ENCODE assay signal across 12 cellular contexts in the genomic region with DNA sequence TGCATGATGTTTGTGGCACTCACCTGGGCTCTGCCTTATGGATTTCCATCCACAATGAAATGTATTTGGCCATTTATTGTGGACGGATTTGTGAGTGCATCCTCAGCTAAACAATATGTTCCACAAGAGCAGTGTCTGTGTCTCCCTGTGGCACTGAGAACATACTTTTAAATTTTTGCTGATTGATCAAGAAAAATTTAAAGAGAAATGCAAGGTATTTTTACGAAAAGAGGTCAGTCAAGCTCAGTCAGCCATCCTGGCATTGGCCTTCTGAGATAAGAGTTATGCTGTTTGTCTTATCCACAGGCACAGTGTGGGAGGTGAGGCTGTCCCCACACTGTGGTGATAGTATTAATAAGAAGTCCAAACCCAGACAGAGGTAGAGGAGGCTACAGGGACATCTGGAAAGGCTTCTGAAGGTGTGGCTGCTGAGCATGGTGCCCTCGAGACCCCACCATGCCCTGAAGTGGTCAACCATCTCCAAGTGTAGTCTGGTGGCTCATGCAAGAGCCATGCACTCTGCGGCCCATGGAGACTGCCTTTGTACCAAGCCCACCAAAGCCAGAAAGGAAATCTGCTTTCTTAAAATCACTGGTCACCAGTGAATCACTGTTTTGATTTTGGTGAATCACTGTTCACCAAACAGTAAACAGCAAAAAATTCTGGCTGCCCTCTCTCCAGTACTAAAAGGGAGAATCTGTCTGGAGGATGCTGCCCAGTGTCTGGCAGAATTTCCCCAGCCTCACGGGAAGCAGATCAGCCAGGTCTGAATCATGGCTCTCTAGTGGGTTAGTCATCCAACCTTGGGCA. TPM values are rescaled to one million over a fixed set of nuclear protein-coding genes. Genes with fewer than 3 reads are reported as not detected.
A peak's percentile ranks its signal among the peaks of the same experiment; 100 is the strongest.
DNase-seq lines count a peak whose midpoint lies in the region; ATAC-seq and TF ChIP-seq lines count a peak whose summit lies in the region.
"Had no signal": no experiment of that assay in that cellular context is flagged by ENCODE, and none has a peak within 500 bp of the region (broad histone marks: within the 10 kb centered on the region; RNA-seq: fewer than 3 reads in every experiment).

No MANE protein-coding gene starts in this region.

- POLR2A ChIA-PET in AG04450 (lab: Yijun Ruan, JAX) = no interaction called here

- ATAC-seq in activated naive CD4-positive, alpha-beta T cell treated with anti-CD3 and anti-CD28 coated beads, Interleukin-2, amount 50 U/mL, for 72 hours = no peak
- ATAC-seq in HG02571 (IDR thresholded peaks at IDR 0.05; ENCODE audit: unreplicated experiment) = no peak

- no peaks in the 10 kb centered on the region for H3K9me3 ChIP-seq in AG04450 (ENCODE audit: control insufficient read depth, insufficient read depth, low read length)
- no peaks in the 10 kb centered on the region for H3K9me3 ChIP-seq in mesodermal cell (ENCODE audit: control insufficient read depth, low read length)
- H3K9me3 ChIP-seq: uterus had no signal

- H3K4me1 ChIP-seq in mesodermal cell (ENCODE audit: control insufficient read depth, insufficient read depth, low read length, poor library complexity, severe bottlenecking) = peaks cover 10% of the 10 kb centered on the region
- H3K4me1 ChIP-seq: uterus had no signal

- no peak overlapping the region for H3K27ac Mint-ChIP-seq in activated naive CD4-positive, alpha-beta T cell treated with anti-CD3 and anti-CD28 coated beads, Interleukin-2, amount 50 U/mL, for 72 hours

- no peak overlapping the region for H3K4me3 ChIP-seq in AG04450 (ENCODE audit: low read depth, low read length)
- no peak overlapping the region for H3K4me3 ChIP-seq in mesodermal cell (ENCODE audit: extremely low read depth, insufficient read depth, low read length, poor library complexity, severe bottlenecking)
- H3K4me3 ChIP-seq: uterus had no signal

- no peaks in the 10 kb centered on the region for H3K9me3 Mint-ChIP-seq in activated naive CD4-positive, alpha-beta T cell treated with anti-CD3 and anti-CD28 coated beads, Interleukin-2, amount 50 U/mL, for 72 hours

- TF ChIP-seq CTCF in AG04450 (IDR thresholded peaks at IDR 0.05; ENCODE audit: low read depth, low read length) = no peak

- H3K36me3 ChIP-seq in mesodermal cell (ENCODE audit: control insufficient read depth, insufficient read depth, low read length) = no peaks in the 10 kb centered on the region
- H3K36me3 ChIP-seq: uterus had no signal

- CTCF ChIA-PET in AG04450 (lab: Charles Lee) = interaction anchor here (0.6 kb wide), 1 partner anchor 150 kb away, joined by 3 read pairs; no protein-coding TSS in a partner anchor

- 90 to 93% methylated on average over 4 of the region's 5 CpGs for WGBS in mesodermal cell (ENCODE audit: insufficient coverage in 2 of 2), 2 experiments

- no peaks in the 10 kb centered on the region for H3K27me3 ChIP-seq in AG04450 (ENCODE audit: control insufficient read depth, insufficient read depth, low read length)
- H3K27me3 ChIP-seq: uterus had no signal

- DNase-seq in AG04450 (ENCODE audit: low read depth, low spot score) (peak; percentile 73), LHCN-M2 (ENCODE audit: low read depth) (peak; percentile 99), cerebellum (ENCODE audit: low spot score) (peak; percentile 20), DMS114 treated with DMSO at 0.1 percent for 48 hours (lab: John Stamatoyannopoulos, UW; ENCODE audit: unreplicated experiment) (no peak), NCI-H2081 (lab: John Stamatoyannopoulos, UW) (no peak)
- no peak for DNase-seq in activated naive CD4-positive, alpha-beta T cell treated with anti-CD3 and anti-CD28 coated beads, Interleukin-2, amount 50 U/mL, for 72 hours (ENCODE audit: low spot score in 2 of 2)
- DNase-seq: central memory CD4-positive, alpha-beta T cell; Karpas-422; stimulated activated CD4-positive, alpha-beta T cell treated with anti-CD3 and anti-CD28 coated beads, Interleukin-4, amount 100 ng/mL, for 4 hours had no signal

- H3K27ac ChIP-seq in AG04450 (ENCODE audit: low read depth, low read length) (peak overlapping the region; percentile 54), mesodermal cell (ENCODE audit: low read depth, low read length, severe bottlenecking) (peak overlapping the region; percentile 64)
- H3K27ac ChIP-seq: uterus had no signal

- no peaks in the 10 kb centered on the region for H3K36me3 Mint-ChIP-seq in activated naive CD4-positive, alpha-beta T cell treated with anti-CD3 and anti-CD28 coated beads, Interleukin-2, amount 50 U/mL, for 72 hours

RNA-seq across cellular contexts. Expression of a gene that starts 28.8 kb away (rescaled TPM):
- polyA plus RNA-seq in AG04450 (2011; rRNA removed) = 74.6 and 76.0 TPM in 2 replicates
- polyA minus RNA-seq in AG04450 (2011; rRNA and poly(A)+ RNA removed) = 57.7 and 79.9 TPM in 2 replicates
- 23.2 and 31.4 TPM in 2 replicates for total RNA-seq in LHCN-M2 (2014; rRNA removed)
- polyA plus RNA-seq in LHCN-M2 (2012) = 46.3 TPM
- total RNA-seq in cerebellum = 40.5 TPM
- polyA plus RNA-seq in mesodermal cell (2013, experiment 1 of 2) = 10.5 TPM
- polyA plus RNA-seq in mesodermal cell (2013, experiment 2 of 2) = 9.4 TPM
- total RNA-seq in activated naive CD4-positive, alpha-beta T cell treated with anti-CD3 and anti-CD28 coated beads, Interleukin-2, amount 50 U/mL, for 72 hours = not detected

Comparison
In these comparisons a context has a peak if more than half of its experiments do, and no peak if none do; other contexts are left out.
1. DNase-seq: peak in AG04450 (single experiment), LHCN-M2 (single experiment) and cerebellum (single experiment); none in activated naive CD4-positive, alpha-beta T cell treated with anti-CD3 and anti-CD28 coated beads, Interleukin-2, amount 50 U/mL, for 72 hours (0 of 2), DMS114 treated with DMSO at 0.1 percent for 48 hours (single experiment) and NCI-H2081 (0 of 2).
2. RNA of a gene that starts 28.8 kb away (total RNA-seq): 40.5 TPM in cerebellum (single experiment) and 23.2 to 31.4 TPM in LHCN-M2; not detected in activated naive CD4-positive, alpha-beta T cell treated with anti-CD3 and anti-CD28 coated beads, Interleukin-2, amount 50 U/mL, for 72 hours; every median in the first group is over 10 times any median in the second.